Comparison of ENCODE assay signal across 7 cellular contexts in genomic region chr13:99425485-99426341, GRCh38.
A peak's percentile ranks its signal among the peaks of the same experiment; 100 is the strongest.
DNase-seq lines count a peak whose midpoint lies in the region; ATAC-seq lines count a peak whose summit lies in the region.

No MANE protein-coding gene starts in this region.

- no peaks in the 10 kb centered on the region for H3K36me3 Mint-ChIP-seq in dendritic cell treated with granulocyte-macrophage colony-stimulating factor and Interleukin-4, amounts not matched to agents 40 ng/mL and 50 ng/mL, for 4 days (ENCODE audit: low read depth)

- no peaks in the 10 kb centered on the region for H3K79me2 ChIP-seq in mesendoderm (ENCODE audit: control insufficient read depth, insufficient read depth, low read length)

- no peak overlapping the region for H2BK5ac ChIP-seq in mesendoderm (ENCODE audit: low read length)

- H3K27ac Mint-ChIP-seq in dendritic cell treated with granulocyte-macrophage colony-stimulating factor and Interleukin-4, amounts not matched to agents 40 ng/mL and 50 ng/mL, for 4 days: peak overlapping the region; percentile 81

- H2BK120ac ChIP-seq in mesendoderm (ENCODE audit: low read depth, low read length): no peak overlapping the region

- no peak overlapping the region for H4K5ac ChIP-seq in mesendoderm (ENCODE audit: low read length)

- peaks cover 61% of the 10 kb centered on the region for H3K4me1 Mint-ChIP-seq in dendritic cell treated with granulocyte-macrophage colony-stimulating factor and Interleukin-4, amounts not matched to agents 40 ng/mL and 50 ng/mL, for 4 days (ENCODE audit: low read depth)

- peak; percentile 62 for ATAC-seq in HG02943 (IDR thresholded peaks at IDR 0.05; ENCODE audit: low read depth, unreplicated experiment)

- H2BK15ac ChIP-seq in mesendoderm (replicated peaks; ENCODE audit: low read depth): no peak overlapping the region

- H2AK5ac ChIP-seq in mesendoderm (ENCODE audit: low read length): no peak overlapping the region

- H3K4me3 ChIP-seq in mesendoderm (ENCODE audit: low read length): no peak overlapping the region

- no peak overlapping the region for H3K9ac ChIP-seq in mesendoderm (ENCODE audit: low read length)

- no peaks in the 10 kb centered on the region for H3K36me3 ChIP-seq in mesendoderm (ENCODE audit: control insufficient read depth, insufficient read depth, low read length)

- H4K8ac ChIP-seq in mesendoderm (ENCODE audit: low read depth, low read length): no peak overlapping the region

- no peaks in the 10 kb centered on the region for H3K4me1 ChIP-seq in mesendoderm (ENCODE audit: control insufficient read depth, low read depth, low read length)

- H3K18ac ChIP-seq in mesendoderm (ENCODE audit: low read length): no peak overlapping the region

- no peak overlapping the region for H3K27ac ChIP-seq in mesendoderm (ENCODE audit: low read depth, low read length)

- H3K4ac ChIP-seq in mesendoderm (ENCODE audit: low read depth, low read length): no peak overlapping the region

- H3K27me3 ChIP-seq in mesendoderm (ENCODE audit: insufficient read depth, low read length, poor library complexity): no peaks in the 10 kb centered on the region

- H3K4me2 ChIP-seq in mesendoderm (ENCODE audit: low read length): no peak overlapping the region

- H3K23ac ChIP-seq in mesendoderm (ENCODE audit: low read length): no peak overlapping the region

- intact Hi-C loops in dendritic cell treated with granulocyte-macrophage colony-stimulating factor and Interleukin-4, amounts not matched to agents 40 ng/mL and 50 ng/mL, for 4 days (cut with micrococcal nuclease): no loop called here

- H3K4me3 Mint-ChIP-seq in dendritic cell treated with granulocyte-macrophage colony-stimulating factor and Interleukin-4, amounts not matched to agents 40 ng/mL and 50 ng/mL, for 4 days: peak overlapping the region; percentile 15

- H3K9me3 Mint-ChIP-seq in dendritic cell treated with granulocyte-macrophage colony-stimulating factor and Interleukin-4, amounts not matched to agents 40 ng/mL and 50 ng/mL, for 4 days: no peaks in the 10 kb centered on the region

- DNase-seq in GM19238 (ENCODE audit: insufficient read length, low spot score): peak; percentile 62
- DNase-seq in SIG-M5 treated with dmso at 0.1 percent for 504 hours (lab: John Stamatoyannopoulos, UW; ENCODE audit: unreplicated experiment): peak; percentile 83
- no peak for DNase-seq in NCI-H2029 (lab: John Stamatoyannopoulos, UW)
- DNase-seq in mesendoderm: no peak
- no peak for DNase-seq in LoVo (ENCODE audit: low spot score)

- WGBS in mesendoderm (ENCODE audit: extremely low coverage, insufficient coverage, low lambda C conversion rate): no CpG with 5 or more reads among the region's 18 CpGs

- H3K79me1 ChIP-seq in mesendoderm (ENCODE audit: low read length): no peaks in the 10 kb centered on the region

- H3K56ac ChIP-seq in mesendoderm (ENCODE audit: low read length): no peak overlapping the region

- H3K27me3 Mint-ChIP-seq in dendritic cell treated with granulocyte-macrophage colony-stimulating factor and Interleukin-4, amounts not matched to agents 40 ng/mL and 50 ng/mL, for 4 days: peaks cover 15% of the 10 kb centered on the region

Comparison
In these comparisons a context has a peak if more than half of its experiments do, and no peak if none do; other contexts are left out.
1. DNase-seq: peak in GM19238 (single experiment) and SIG-M5 treated with dmso at 0.1 percent for 504 hours (single experiment); none in NCI-H2029 (single experiment), mesendoderm (single experiment) and LoVo (single experiment).